Comparison of ENCODE assay signal across 8 cellular contexts in the genomic region with DNA sequence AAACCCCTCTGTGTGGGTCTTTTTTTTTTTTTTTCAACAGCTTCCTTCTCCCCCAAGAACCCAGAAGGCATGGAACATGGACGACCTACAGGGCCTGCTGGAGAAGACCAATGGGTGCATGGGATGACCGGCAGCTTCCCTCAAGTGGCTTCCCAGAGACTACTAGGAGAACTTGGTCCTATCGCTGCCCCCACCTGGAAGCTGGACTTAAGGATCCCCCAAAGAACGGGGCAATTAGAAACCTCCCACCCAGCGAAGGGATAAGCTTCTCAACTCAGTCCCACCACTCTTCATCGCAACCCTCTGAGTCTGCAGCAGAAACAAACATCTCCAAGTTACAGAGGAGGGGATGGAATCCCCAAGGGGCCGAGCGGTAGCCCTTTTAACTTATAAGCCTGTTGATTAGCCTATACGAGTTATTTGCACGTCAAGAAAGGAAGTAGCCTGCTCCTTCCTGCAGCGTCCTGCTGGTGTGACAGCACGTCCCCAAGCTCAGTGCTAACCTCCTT. TPM values are rescaled to one million over a fixed set of nuclear protein-coding genes. Genes with fewer than 3 reads are reported as not detected.
DNase-seq lines count a peak whose midpoint lies in the region; ATAC-seq, FAIRE-seq and TF ChIP-seq lines count a peak whose summit lies in the region.

No MANE protein-coding gene starts in this region.

- H3K4me1 Mint-ChIP-seq in endothelial cell (ENCODE audit: unreplicated experiment): peaks cover 21% of the 10 kb centered on the region

- H3K36me3 ChIP-seq in NT2/D1 (ENCODE audit: insufficient read depth, insufficient read length, low read length) (peaks cover 46% of the 10 kb centered on the region), pancreas (peaks cover 0 to 18% (median 13%) of the 10 kb centered on the region in 3 donors)

- intact Hi-C loops in pancreas (cut with DNase I): no loop called here

- H3K27ac ChIP-seq in pancreas: peak overlapping the region; percentile 88 to 99 (median 97)

- H3K27ac Mint-ChIP-seq in endothelial cell (ENCODE audit: unreplicated experiment): peak overlapping the region; percentile 98

- H3K4me3 Mint-ChIP-seq in endothelial cell (ENCODE audit: unreplicated experiment): peak overlapping the region; percentile 94

- no peaks in the 10 kb centered on the region for H3K9me3 Mint-ChIP-seq in endothelial cell (ENCODE audit: unreplicated experiment)

- peaks cover 19% of the 10 kb centered on the region for H3K27me3 Mint-ChIP-seq in endothelial cell (ENCODE audit: unreplicated experiment)

- no peak for TF ChIP-seq CTCF in endothelial cell (IDR thresholded peaks at IDR 0.05; ENCODE audit: unreplicated experiment)
- TF ChIP-seq CTCF in pancreas (IDR thresholded peaks at IDR 0.05): no peak

- H3K36me3 Mint-ChIP-seq in endothelial cell (ENCODE audit: low read depth, unreplicated experiment): peaks cover 25% of the 10 kb centered on the region

- H3K27me3 ChIP-seq in NT2/D1 (ENCODE audit: insufficient read depth, insufficient read length): no peaks in the 10 kb centered on the region
- H3K27me3 ChIP-seq in pancreas: no peaks in the 10 kb centered on the region

- H3K9ac ChIP-seq in NT2/D1 (ENCODE audit: insufficient read length, low read depth): peak overlapping the region; percentile 81

- H3K9me3 ChIP-seq in NT2/D1 (ENCODE audit: insufficient read depth, low read length) (no peaks in the 10 kb centered on the region), pancreas (no peaks in the 10 kb centered on the region)

- WGBS in pancreas, 2 donors: 36 to 39% methylated on average over 12 of the region's 12 CpGs

- DNase-seq in NT2/D1 (ENCODE audit: low read depth, low spot score) (no peak), endothelial cell (ENCODE audit: low spot score) (no peak), pancreas (no peak), retina (no peak), SIG-M5 treated with dmso at 0.1 percent for 504 hours (lab: John Stamatoyannopoulos, UW; ENCODE audit: unreplicated experiment) (no peak)
- DNase-seq in stimulated activated naive CD4-positive, alpha-beta T cell treated with Interleukin-2 at 50 U/mL for 16 hours (lab: John Stamatoyannopoulos, UW): no peak

- peak overlapping the region; percentile 82 for H3K4me3 ChIP-seq in GM08714 (ENCODE audit: low read length)
- H3K4me3 ChIP-seq in NT2/D1 (ENCODE audit: insufficient read length, low read depth): peak overlapping the region; percentile 75
- H3K4me3 ChIP-seq in pancreas: peak overlapping the region in 3 of 4 donors; percentile 80 to 88 (median 82)

- H3K4me1 ChIP-seq in NT2/D1 (ENCODE audit: insufficient read depth, insufficient read length): peaks cover 3% of the 10 kb centered on the region
- H3K4me1 ChIP-seq in pancreas: peaks cover 5 to 15% (median 13%) of the 10 kb centered on the region in 3 donors

- FAIRE-seq in pancreas (lab: Jason Lieb, UNC): no peak

- no peak for ATAC-seq in pancreas
- no peak for ATAC-seq in HG03025 (IDR thresholded peaks at IDR 0.05; ENCODE audit: low FRiP score, unreplicated experiment)

RNA-seq across cellular contexts. Expression of a gene that starts 1.4 kb away (rescaled TPM):
- total RNA-seq in endothelial cell (ENCODE audit: unreplicated experiment): 52.1 TPM
- total RNA-seq in pancreas: 10 to 100 TPM; 46.8 to 52.2 (median 49.1) TPM
- polyA plus RNA-seq in pancreas: 10 to 100 TPM; 73.6 to 90.0 TPM

RNA-seq across cellular contexts. Expression of a gene that starts 7.1 kb away (rescaled TPM):
- 15.1 TPM for total RNA-seq in endothelial cell (ENCODE audit: unreplicated experiment)
- total RNA-seq in pancreas: 10 to 100 TPM in 1 of 6 donors, 1 to 10 TPM in 5; 4.1 to 10.5 (median 7.1) TPM
- 10 to 100 TPM; 40.2 to 42.6 TPM for polyA plus RNA-seq in pancreas

RNA-seq across cellular contexts. Expression of a gene that starts 16.6 kb away (rescaled TPM):
- total RNA-seq in endothelial cell (ENCODE audit: unreplicated experiment): 191 TPM
- 100 to 1,000 TPM in 3 of 6 donors, 10 to 100 TPM in 3; 73.5 to 109 (median 96.2) TPM for total RNA-seq in pancreas
- 100 to 1,000 TPM; 210 to 214 TPM for polyA plus RNA-seq in pancreas

RNA-seq across cellular contexts. Expression of a gene that starts 50.9 kb away (rescaled TPM):
- total RNA-seq in endothelial cell (ENCODE audit: unreplicated experiment) (93.4 TPM), pancreas (1 to 10 TPM in 5 of 6 donors, under 1 TPM in 1; 0.42 to 1.7 (median 1.2) TPM)
- 1 to 10 TPM; 2.5 to 2.6 TPM for polyA plus RNA-seq in pancreas
